20 cellular contexts compared by ENCODE assay signal in genomic region chr11:128963744-128964340, GRCh38. TPM values are rescaled to one million over a fixed set of nuclear protein-coding genes. Genes with fewer than 3 reads are reported as not detected.
DNase-seq lines count a peak whose midpoint lies in the region; ATAC-seq, FAIRE-seq and TF ChIP-seq lines count a peak whose summit lies in the region.
"Had no signal": no experiment of that assay in that cellular context is flagged by ENCODE, and none has a peak within 500 bp of the region (broad histone marks: within the 10 kb centered on the region; RNA-seq: fewer than 3 reads in every experiment).

No MANE protein-coding gene starts in this region.

- no peak overlapping the region for H3K4me3 ChIP-seq in astrocyte (ENCODE audit: insufficient read depth, low read depth, low read length)
- H3K4me3 ChIP-seq: dorsolateral prefrontal cortex, esophagus muscularis mucosa, HAP-1, right atrium auricular region, uterus had no signal

- H3K36me3 ChIP-seq in KOPT-K1 (ENCODE audit: insufficient read depth, low read length) (peaks cover 6% of the 10 kb centered on the region; the same call in 1 of the 2 replicates), astrocyte (ENCODE audit: insufficient read depth, low read length) (no peaks in the 10 kb centered on the region)
- H3K36me3 ChIP-seq: HAP-1, right atrium auricular region, uterus had no signal

- peaks cover 3% of the 10 kb centered on the region for H3K36me3 Mint-ChIP-seq in activated CD4-positive, alpha-beta T cell treated with anti-CD3 and anti-CD28 coated beads, Interleukin-2, amount 10 ng/mL, durations not matched to agents 24 days and 14 days (ENCODE audit: low read depth)
- H3K36me3 Mint-ChIP-seq in astrocyte (ENCODE audit: low read depth, unreplicated experiment) (peaks cover 7% of the 10 kb centered on the region), osteocyte (ENCODE audit: unreplicated experiment) (peaks cover 3% of the 10 kb centered on the region)
- H3K36me3 Mint-ChIP-seq: activated naive CD8-positive, alpha-beta T cell; CD8-positive, alpha-beta memory T cell; WTC11 had no signal

- no peak for TF ChIP-seq CTCF in astrocyte (IDR thresholded peaks at IDR 0.05; ENCODE audit: insufficient read depth, low read depth, low read length)
- no peak for TF ChIP-seq CTCF in osteocyte (IDR thresholded peaks at IDR 0.05)

- peaks cover 7% of the 10 kb centered on the region for H3K9me3 Mint-ChIP-seq in activated CD4-positive, alpha-beta T cell treated with anti-CD3 and anti-CD28 coated beads, Interleukin-2, amount 10 ng/mL, durations not matched to agents 24 days and 14 days
- H3K9me3 Mint-ChIP-seq in astrocyte (ENCODE audit: unreplicated experiment): no peaks in the 10 kb centered on the region
- H3K9me3 Mint-ChIP-seq in osteocyte (ENCODE audit: unreplicated experiment): no peaks in the 10 kb centered on the region
- H3K9me3 Mint-ChIP-seq: CD8-positive, alpha-beta memory T cell; neural crest cell; WTC11 had no signal

- peak; percentile 13 for FAIRE-seq in astrocyte (lab: Jason Lieb, UNC)

- H2AFZ ChIP-seq in astrocyte (ENCODE audit: low read depth, low read length): no peak overlapping the region

- H3K4me1 ChIP-seq in astrocyte (ENCODE audit: insufficient read depth, low read length): no peaks in the 10 kb centered on the region
- H3K4me1 ChIP-seq: esophagus muscularis mucosa, HAP-1, right atrium auricular region, uterus had no signal

- intact Hi-C loops in activated CD4-positive, alpha-beta T cell treated with anti-CD3 and anti-CD28 coated beads, Interleukin-2, amount 10 ng/mL, durations not matched to agents 24 days and 14 days (cut with micrococcal nuclease): loop anchor here (1.0 to 10.0 kb wide), 2 partner anchors 22 to 151 kb away; no protein-coding TSS in a partner anchor

- DNase-seq in activated CD4-positive, alpha-beta T cell treated with anti-CD3 and anti-CD28 coated beads, Interleukin-2, amount 10 ng/mL, durations not matched to agents 24 days and 14 days: no peak
- no peak for DNase-seq in activated CD4-positive, alpha-beta T cell treated with anti-CD3 and anti-CD28 coated beads, Interleukin-2, amount 50 U/mL, for 48 hours
- DNase-seq in astrocyte (ENCODE audit: low read depth) (peak; percentile 18), retina (peak; percentile 17), NCI-H1105 treated with DMSO at 0.1 percent for 48 hours (lab: John Stamatoyannopoulos, UW) (no peak), osteocyte (ENCODE audit: extremely low spot score, unreplicated experiment) (no peak)
- DNase-seq: ACHN; CD8-positive, alpha-beta memory T cell; dorsolateral prefrontal cortex; kidney glomerular epithelial cell; NK-92 treated with Interleukin-12 subunit alpha and Interleukin-12 subunit beta, amount 100 ng/mL, for 24 hours; uterus had no signal

- H3K4me1 Mint-ChIP-seq in activated CD4-positive, alpha-beta T cell treated with anti-CD3 and anti-CD28 coated beads, Interleukin-2, amount 10 ng/mL, durations not matched to agents 24 days and 14 days: peaks cover 36% of the 10 kb centered on the region
- peaks cover 5% of the 10 kb centered on the region for H3K4me1 Mint-ChIP-seq in astrocyte (ENCODE audit: low read depth, unreplicated experiment)
- peaks cover 1% of the 10 kb centered on the region for H3K4me1 Mint-ChIP-seq in osteocyte (ENCODE audit: unreplicated experiment)

- H4K20me1 ChIP-seq in astrocyte (ENCODE audit: insufficient read depth, low read length): no peaks in the 10 kb centered on the region

- H3K27me3 Mint-ChIP-seq in activated CD4-positive, alpha-beta T cell treated with anti-CD3 and anti-CD28 coated beads, Interleukin-2, amount 10 ng/mL, durations not matched to agents 24 days and 14 days: no peaks in the 10 kb centered on the region
- H3K27me3 Mint-ChIP-seq in astrocyte (ENCODE audit: low read depth, unreplicated experiment) (no peaks in the 10 kb centered on the region), osteocyte (ENCODE audit: unreplicated experiment) (no peaks in the 10 kb centered on the region)
- H3K27me3 Mint-ChIP-seq: activated naive CD8-positive, alpha-beta T cell had no signal

- no peaks in the 10 kb centered on the region for H3K9me3 ChIP-seq in KOPT-K1 (ENCODE audit: insufficient read depth, low read length, poor library complexity, severe bottlenecking)
- no peaks in the 10 kb centered on the region for H3K9me3 ChIP-seq in astrocyte (ENCODE audit: insufficient read depth, low read depth, low read length)
- H3K9me3 ChIP-seq: esophagus muscularis mucosa, HAP-1, right atrium auricular region, uterus had no signal

- H3K4me2 ChIP-seq in astrocyte (ENCODE audit: low read length): no peak overlapping the region

- H3K27ac ChIP-seq in KOPT-K1 (ENCODE audit: low read depth, low read length, poor library complexity, severe bottlenecking) (peak overlapping the region; percentile 73), astrocyte (ENCODE audit: low read depth, low read length) (no peak overlapping the region)
- H3K27ac ChIP-seq: esophagus muscularis mucosa, right atrium auricular region, uterus had no signal

- no peaks in the 10 kb centered on the region for H3K27me3 ChIP-seq in astrocyte (ENCODE audit: insufficient read depth, low read length)
- H3K27me3 ChIP-seq: dorsolateral prefrontal cortex, esophagus muscularis mucosa, right atrium auricular region, uterus had no signal

- no peaks in the 10 kb centered on the region for H3K79me2 ChIP-seq in astrocyte (ENCODE audit: insufficient read depth, low read length)

- no peak overlapping the region for H3K9ac ChIP-seq in astrocyte (ENCODE audit: low read length)

- H3K27ac Mint-ChIP-seq in activated CD4-positive, alpha-beta T cell treated with anti-CD3 and anti-CD28 coated beads, Interleukin-2, amount 10 ng/mL, durations not matched to agents 24 days and 14 days: peak overlapping the region; percentile 60
- H3K27ac Mint-ChIP-seq in astrocyte (ENCODE audit: unreplicated experiment) (no peak overlapping the region), osteocyte (ENCODE audit: unreplicated experiment) (no peak overlapping the region)
- H3K27ac Mint-ChIP-seq: activated naive CD8-positive, alpha-beta T cell; WTC11 had no signal

- H3K4me3 Mint-ChIP-seq in activated CD4-positive, alpha-beta T cell treated with anti-CD3 and anti-CD28 coated beads, Interleukin-2, amount 10 ng/mL, durations not matched to agents 24 days and 14 days: peak overlapping the region; percentile 37
- no peak overlapping the region for H3K4me3 Mint-ChIP-seq in astrocyte (ENCODE audit: unreplicated experiment)
- no peak overlapping the region for H3K4me3 Mint-ChIP-seq in osteocyte (ENCODE audit: unreplicated experiment)
- H3K4me3 Mint-ChIP-seq: activated naive CD8-positive, alpha-beta T cell; neural crest cell; WTC11 had no signal

- ATAC-seq in GM21515 (IDR thresholded peaks at IDR 0.05; ENCODE audit: unreplicated experiment): no peak

RNA-seq across cellular contexts. Expression of gene TP53AIP1, which starts 21.2 kb away (rescaled TPM):
- not detected in 2 replicates for total RNA-seq in activated CD4-positive, alpha-beta T cell treated with anti-CD3 and anti-CD28 coated beads, Interleukin-2, amount 10 ng/mL, durations not matched to agents 24 days and 14 days
- total RNA-seq in astrocyte: 0.20 TPM in 1 of 2 replicates, not detected in the other
- total RNA-seq in osteocyte: not detected in 2 replicates
- total RNA-seq: CD8-positive, alpha-beta memory T cell; neural crest cell; right atrium auricular region had no signal

Comparison
In these comparisons a context has a peak if more than half of its experiments do, and no peak if none do; other contexts are left out.
1. DNase-seq: peak in astrocyte (single experiment) and retina (single experiment); none in activated CD4-positive, alpha-beta T cell treated with anti-CD3 and anti-CD28 coated beads, Interleukin-2, amount 10 ng/mL, durations not matched to agents 24 days and 14 days (single experiment), activated CD4-positive, alpha-beta T cell treated with anti-CD3 and anti-CD28 coated beads, Interleukin-2, amount 50 U/mL, for 48 hours (0 of 2), NCI-H1105 treated with DMSO at 0.1 percent for 48 hours (single experiment) and osteocyte (single experiment).